31 cellular contexts compared by ENCODE assay signal in the genomic region with DNA sequence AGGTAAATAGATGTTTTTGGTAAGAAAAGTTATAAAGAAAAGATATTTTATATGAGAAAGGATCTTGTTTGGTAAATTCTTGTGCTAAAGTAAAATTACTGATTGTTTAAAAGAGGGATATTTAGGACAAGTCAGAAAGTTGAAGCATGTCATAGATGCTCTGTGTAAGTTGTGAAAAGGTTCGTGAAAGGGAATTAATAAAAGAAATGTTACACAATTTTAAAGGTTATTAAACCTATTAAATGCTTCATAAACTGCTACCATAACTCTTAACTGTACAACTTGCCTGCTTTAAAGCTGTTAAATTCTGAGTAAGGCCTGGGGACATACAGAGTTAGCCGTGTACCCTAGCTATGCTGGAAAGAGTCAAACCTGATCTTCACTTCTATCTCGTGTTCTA.
"Had no signal": no experiment of that assay in that cellular context is flagged by ENCODE, and none has a peak within 500 bp of the region (broad histone marks: within the 10 kb centered on the region; RNA-seq: fewer than 3 reads in every experiment).

No MANE protein-coding gene starts in this region.

- H3K27ac Mint-ChIP-seq: activated CD4-positive, alpha-beta memory T cell treated with anti-CD3 and anti-CD28 coated beads, Interleukin-2, amount 10 ng/mL, durations not matched to agents 7 days and 5 days; activated CD4-positive, alpha-beta T cell treated with anti-CD3 and anti-CD28 coated beads, Interleukin-2, amount 10 ng/mL, durations not matched to agents 7 days and 5 days; activated naive CD4-positive, alpha-beta T cell treated with anti-CD3 and anti-CD28 coated beads, Interleukin-2, amount 10 ng/mL, durations not matched to agents 7 days and 5 days; activated naive CD4-positive, alpha-beta T cell treated with anti-CD3 and anti-CD28 coated beads, Interleukin-2, amount 50 U/mL, for 72 hours; activated naive CD8-positive, alpha-beta T cell treated with anti-CD3 and anti-CD28 coated beads, Interleukin-2, amount 10 ng/mL, durations not matched to agents 7 days and 5 days; activated T-cell treated with anti-CD3 and anti-CD28 coated beads, Interleukin-2, amount 50 U/mL, for 24 hours; activated T-cell treated with anti-CD3 and anti-CD28 coated beads, Interleukin-2, amount 50 U/mL, for 72 hours; effector memory CD8-positive, alpha-beta T cell; WTC11 had no signal

- H3K4me1 ChIP-seq: esophagus squamous epithelium had no signal

- ATAC-seq: activated naive CD4-positive, alpha-beta T cell treated with anti-CD3 and anti-CD28 coated beads, Interleukin-2, amount 50 U/mL, for 72 hours; activated T-cell treated with anti-CD3 and anti-CD28 coated beads, Interleukin-2, amount 50 U/mL, for 72 hours; effector memory CD8-positive, alpha-beta T cell; gastroesophageal sphincter; WTC11 had no signal

- FAIRE-seq: astrocyte, bronchial epithelial cell, colon, endometrium, endothelial cell of umbilical vein had no signal

- H3K4me1 Mint-ChIP-seq: activated CD4-positive, alpha-beta memory T cell treated with anti-CD3 and anti-CD28 coated beads, Interleukin-2, amount 10 ng/mL, durations not matched to agents 7 days and 5 days; activated CD4-positive, alpha-beta T cell treated with anti-CD3 and anti-CD28 coated beads, Interleukin-2, amount 10 ng/mL, durations not matched to agents 7 days and 5 days; activated naive CD4-positive, alpha-beta T cell treated with anti-CD3 and anti-CD28 coated beads, Interleukin-2, amount 10 ng/mL, durations not matched to agents 7 days and 5 days; activated naive CD8-positive, alpha-beta T cell treated with anti-CD3 and anti-CD28 coated beads, Interleukin-2, amount 10 ng/mL, durations not matched to agents 7 days and 5 days; WTC11 had no signal

- H3K4me3 ChIP-seq: esophagus squamous epithelium, gastroesophageal sphincter had no signal

- H3K27me3 ChIP-seq: brain microvascular endothelial cell, esophagus squamous epithelium, gastroesophageal sphincter had no signal

- H3K36me3 ChIP-seq: brain microvascular endothelial cell, esophagus squamous epithelium, gastroesophageal sphincter had no signal

- H3K4me3 Mint-ChIP-seq: activated CD4-positive, alpha-beta memory T cell treated with anti-CD3 and anti-CD28 coated beads, Interleukin-2, amount 10 ng/mL, durations not matched to agents 7 days and 5 days; activated CD4-positive, alpha-beta T cell treated with anti-CD3 and anti-CD28 coated beads, Interleukin-2, amount 10 ng/mL, durations not matched to agents 7 days and 5 days; activated naive CD4-positive, alpha-beta T cell treated with anti-CD3 and anti-CD28 coated beads, Interleukin-2, amount 10 ng/mL, durations not matched to agents 7 days and 5 days; activated naive CD8-positive, alpha-beta T cell treated with anti-CD3 and anti-CD28 coated beads, Interleukin-2, amount 10 ng/mL, durations not matched to agents 7 days and 5 days; activated T-cell treated with anti-CD3 and anti-CD28 coated beads, Interleukin-2, amount 50 U/mL, for 24 hours; activated T-cell treated with anti-CD3 and anti-CD28 coated beads, Interleukin-2, amount 50 U/mL, for 72 hours; effector memory CD8-positive, alpha-beta T cell; WTC11 had no signal

- H3K27ac ChIP-seq: brain microvascular endothelial cell, epithelial cell of prostate, esophagus squamous epithelium, gastroesophageal sphincter had no signal

- H3K36me3 Mint-ChIP-seq: activated naive CD4-positive, alpha-beta T cell treated with anti-CD3 and anti-CD28 coated beads, Interleukin-2, amount 10 ng/mL, durations not matched to agents 7 days and 5 days; activated naive CD8-positive, alpha-beta T cell treated with anti-CD3 and anti-CD28 coated beads, Interleukin-2, amount 10 ng/mL, durations not matched to agents 7 days and 5 days had no signal

- DNase-seq: activated CD4-positive, alpha-beta memory T cell treated with anti-CD3 and anti-CD28 coated beads, Interleukin-2, amount 10 ng/mL, durations not matched to agents 7 days and 5 days; activated CD4-positive, alpha-beta T cell treated with anti-CD3 and anti-CD28 coated beads for 1 hour; activated CD4-positive, alpha-beta T cell treated with anti-CD3 and anti-CD28 coated beads for 4 hours; activated CD4-positive, alpha-beta T cell treated with anti-CD3 and anti-CD28 coated beads, Interleukin-2, amount 10 ng/mL, durations not matched to agents 7 days and 5 days; activated CD4-positive, alpha-beta T cell treated with anti-CD3 and anti-CD28 coated beads, Interleukin-2, amount 50 U/mL, for 4 hours; activated CD8-positive, alpha-beta memory T cell treated with anti-CD3 and anti-CD28 coated beads, Interleukin-2, amount 50 U/mL, for 48 hours; activated gamma-delta T cell; activated naive CD4-positive, alpha-beta T cell; activated naive CD4-positive, alpha-beta T cell treated with anti-CD3 and anti-CD28 coated beads, Interleukin-2, amount 10 ng/mL, durations not matched to agents 7 days and 5 days; activated naive CD8-positive, alpha-beta T cell treated with anti-CD3 and anti-CD28 coated beads, Interleukin-2, amount 10 ng/mL, durations not matched to agents 7 days and 5 days; activated T-cell treated with anti-CD3 and anti-CD28 coated beads for 4 hours; activated T-cell treated with anti-CD3 and anti-CD28 coated beads, Interleukin-2, amount 50 U/mL, for 24 hours; activated T-cell treated with anti-CD3 and anti-CD28 coated beads, Interleukin-2, amount 50 U/mL, for 72 hours; anterior cingulate cortex; brain microvascular endothelial cell; cortex of kidney; dermis blood vessel endothelial cell; effector CD4-positive, alpha-beta T cell; effector memory CD8-positive, alpha-beta T cell; esophagus squamous epithelium; foreskin melanocyte; T-helper 2 cell had no signal

- H3K27me3 Mint-ChIP-seq: activated CD4-positive, alpha-beta memory T cell treated with anti-CD3 and anti-CD28 coated beads, Interleukin-2, amount 10 ng/mL, durations not matched to agents 7 days and 5 days; activated CD4-positive, alpha-beta T cell treated with anti-CD3 and anti-CD28 coated beads, Interleukin-2, amount 10 ng/mL, durations not matched to agents 7 days and 5 days; activated naive CD4-positive, alpha-beta T cell treated with anti-CD3 and anti-CD28 coated beads, Interleukin-2, amount 10 ng/mL, durations not matched to agents 7 days and 5 days; activated naive CD8-positive, alpha-beta T cell treated with anti-CD3 and anti-CD28 coated beads, Interleukin-2, amount 10 ng/mL, durations not matched to agents 7 days and 5 days; activated T-cell treated with anti-CD3 and anti-CD28 coated beads, Interleukin-2, amount 50 U/mL, for 24 hours; effector memory CD8-positive, alpha-beta T cell had no signal
